ENCODE assay signal across 8 cellular contexts in the genomic region with DNA sequence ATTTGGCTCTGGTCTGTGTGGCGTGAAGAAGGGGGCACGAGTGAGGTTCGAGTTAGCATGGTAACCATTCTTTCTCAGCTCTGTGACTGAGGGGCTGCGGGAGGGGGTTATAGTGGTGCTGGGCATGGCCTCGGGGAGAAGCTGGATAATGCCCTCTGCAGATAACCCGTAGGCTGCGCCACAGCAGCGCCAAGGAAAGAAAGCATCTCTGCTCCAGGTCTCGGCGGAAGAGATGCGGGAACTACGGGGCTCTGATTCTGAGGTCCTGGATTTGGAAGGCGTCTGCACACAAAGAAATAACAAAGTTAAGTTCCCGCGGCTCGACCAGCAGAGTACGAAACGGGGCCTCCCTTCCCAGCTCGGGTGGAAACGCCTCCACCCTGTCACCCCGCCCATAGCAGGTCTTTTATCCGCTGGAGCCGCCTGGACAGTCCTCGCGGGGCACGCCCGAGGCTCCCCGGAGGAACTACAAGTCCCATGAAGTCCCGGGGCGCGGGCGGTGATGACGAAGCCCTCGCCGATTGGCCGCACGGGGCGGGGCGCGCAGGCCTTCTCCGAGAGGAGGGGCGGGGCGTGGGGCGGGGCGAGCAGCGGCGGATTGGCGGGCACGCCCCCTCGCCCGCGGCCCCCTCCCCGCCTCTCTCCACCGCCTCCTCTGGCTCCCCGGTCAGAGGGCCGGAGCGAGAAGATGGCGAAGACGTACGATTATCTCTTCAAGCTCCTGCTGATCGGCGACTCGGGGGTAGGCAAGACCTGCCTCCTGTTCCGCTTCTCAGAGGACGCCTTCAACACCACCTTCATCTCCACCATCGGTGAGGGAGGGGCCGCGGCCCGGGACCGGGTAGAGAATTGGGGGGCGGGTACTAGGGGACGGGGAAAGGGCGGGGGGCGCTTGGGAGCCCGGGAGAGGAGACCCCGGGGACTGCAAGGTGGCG. TPM values are rescaled to one million over a fixed set of nuclear protein-coding genes. Genes with fewer than 3 reads are reported as not detected.
DNase-seq lines count a peak whose midpoint lies in the region; ATAC-seq and TF ChIP-seq lines count a peak whose summit lies in the region.

A gene (plus strand): TSS at position 670 of the 935 bp plus-strand sequence. CDS start 19 bp downstream, at position 689.

- intact Hi-C loops in PC-9 (cut with micrococcal nuclease; ENCODE audit: unreplicated experiment): loop anchor here (2.0 kb wide), 1 partner anchor 88 kb away; a partner anchor contains a TSS

- H3K9me3 ChIP-seq in PC-9 (ENCODE audit: insufficient read depth, low read depth) (no peaks in the 10 kb centered on the region), mucosa of rectum (ENCODE audit: control insufficient read depth in 2 of 2, low read length in 2 of 2) (no peaks in the 10 kb centered on the region)

- H3K4me1 ChIP-seq in PC-9 (replicated peaks; ENCODE audit: insufficient read depth) (peaks cover 36% of the 10 kb centered on the region), mucosa of rectum (ENCODE audit: control insufficient read depth in 2 of 2, insufficient read depth in 2 of 2, low read length in 2 of 2) (peaks cover 13 to 17% of the 10 kb centered on the region in 2 donors)

- H3K36me3 ChIP-seq in PC-9 (ENCODE audit: low read depth) (no peaks in the 10 kb centered on the region), mucosa of rectum (ENCODE audit: control insufficient read depth in 2 of 2, insufficient read depth in 2 of 2, low read length in 2 of 2) (no peaks in the 10 kb centered on the region)

- H2AFZ ChIP-seq in PC-9: peak within 1 kb of the TSS; percentile 87

- no peak for TF ChIP-seq POLR2A in erythroblast (IDR thresholded peaks at IDR 0.05; ENCODE audit: low read length)

- POLR2A ChIA-PET in PC-9 (lab: Charles Lee; ENCODE audit: unreplicated experiment): interaction anchor here (0.5 kb wide), 1 partner anchor 147 kb away, joined by 3 read pairs; a partner anchor contains a TSS

- peak within 1 kb of the TSS; percentile 78 to 92 for H3K9ac ChIP-seq in mucosa of rectum (ENCODE audit: low read depth in 1 of 2, low read length in 2 of 2)

- no peaks in the 10 kb centered on the region for H3K9me3 Mint-ChIP-seq in activated T-cell treated with anti-CD3 and anti-CD28 coated beads, Interleukin-2, amount 50 U/mL, for 24 hours

- TF ChIP-seq CTCF in PC-9 (conservative IDR thresholded peaks at IDR 0.05): no peak

- H3K27me3 ChIP-seq in PC-9 (ENCODE audit: insufficient read depth, low read depth) (no peaks in the 10 kb centered on the region), mucosa of rectum (ENCODE audit: control insufficient read depth in 2 of 2, insufficient read depth in 2 of 2, low read length in 2 of 2) (no peaks in the 10 kb centered on the region)

- H4K20me1 ChIP-seq in PC-9 (ENCODE audit: insufficient read depth): no peaks in the 10 kb centered on the region

- H3K27ac ChIP-seq in PC-9 (no peak within 1 kb of the TSS), mucosa of rectum (ENCODE audit: low read depth in 2 of 2, low read length in 2 of 2) (peak within 1 kb of the TSS; percentile 78 to 84)

- H3K4me3 Mint-ChIP-seq in activated T-cell treated with anti-CD3 and anti-CD28 coated beads, Interleukin-2, amount 50 U/mL, for 24 hours: peak within 1 kb of the TSS; percentile 93

- TF ChIP-seq RAD21 in Ishikawa (IDR thresholded peaks at IDR 0.05; ENCODE audit: low read depth): no peak

- peak within 1 kb of the TSS; percentile 99 for H3K27ac Mint-ChIP-seq in activated T-cell treated with anti-CD3 and anti-CD28 coated beads, Interleukin-2, amount 50 U/mL, for 24 hours

- TF ChIP-seq EP300 in Ishikawa (IDR thresholded peaks at IDR 0.05; ENCODE audit: borderline replicate concordance): no peak

- CTCF ChIA-PET in PC-9 (lab: Charles Lee): interaction anchor here (0.7 kb wide), 1 partner anchor 118 kb away, joined by 10 read pairs; no protein-coding TSS in a partner anchor

- peaks cover 39% of the 10 kb centered on the region for H3K36me3 Mint-ChIP-seq in activated T-cell treated with anti-CD3 and anti-CD28 coated beads, Interleukin-2, amount 50 U/mL, for 24 hours (ENCODE audit: low read depth)

- no peaks in the 10 kb centered on the region for H3K9me2 ChIP-seq in PC-9 (ENCODE audit: insufficient read depth)

- BruUV-seq in PC-9 (replicated peaks; lab: Mats Ljungman, UMichigan): no TSS peak

- H3K4me3 ChIP-seq in PC-9 (peak within 1 kb of the TSS; percentile 63), mucosa of rectum (ENCODE audit: low read length in 2 of 2) (peak within 1 kb of the TSS; percentile 87 to 90)

- H3F3A ChIP-seq in PC-9 (ENCODE audit: insufficient read depth, low read depth): peaks cover 8% of the 10 kb centered on the region; the same call in 1 of the 2 replicates

- DNase-seq in DMS53 (lab: John Stamatoyannopoulos, UW) (peak; percentile 96), PC-9 (peak; percentile 82 to 97), erythroblast (lab: John Stamatoyannopoulos, UW) (peak; percentile 98 to 99)
- DNase-seq in activated T-cell treated with anti-CD3 and anti-CD28 coated beads, Interleukin-2, amount 50 U/mL, for 24 hours: peak; percentile 98
- peak; percentile 96 to 98 for DNase-seq in stimulated activated CD8-positive, alpha-beta memory T cell treated with anti-CD3 and anti-CD28 coated beads, Interleukin-4, amount 100 ng/mL, for 4 hours (ENCODE audit: low read depth in 2 of 2, low spot score in 1 of 2)

- peaks cover 34% of the 10 kb centered on the region for H3K79me2 ChIP-seq in PC-9 (ENCODE audit: low read depth)

- peaks cover 51% of the 10 kb centered on the region for H3K4me1 Mint-ChIP-seq in activated T-cell treated with anti-CD3 and anti-CD28 coated beads, Interleukin-2, amount 50 U/mL, for 24 hours (ENCODE audit: low read depth)

- H3K27me3 Mint-ChIP-seq in activated T-cell treated with anti-CD3 and anti-CD28 coated beads, Interleukin-2, amount 50 U/mL, for 24 hours: no peaks in the 10 kb centered on the region

- peak within 1 kb of the TSS; percentile 85 for H3K4me2 ChIP-seq in PC-9

- peak; percentile 73 for ATAC-seq in GM21576 (IDR thresholded peaks at IDR 0.05; ENCODE audit: unreplicated experiment)

TF ChIP-seq in Ishikawa, 13 proteins besides CTCF, POLR2A, EP300 and RAD21:
- TF ChIP-seq TEAD4 (IDR thresholded peaks at IDR 0.05) (no peak), TCF12 (IDR thresholded peaks at IDR 0.05; ENCODE audit: low read depth) (no peak), CEBPB (IDR thresholded peaks at IDR 0.05) (no peak), EGR1 (IDR thresholded peaks at IDR 0.05) (no peak), FOXM1 (IDR thresholded peaks at IDR 0.05; ENCODE audit: borderline replicate concordance, low read depth) (no peak), CREB1 (IDR thresholded peaks at IDR 0.05; ENCODE audit: low read depth) (peak; percentile 93), ZBTB7A (IDR thresholded peaks at IDR 0.05; ENCODE audit: low read depth) (no peak), YY1 (IDR thresholded peaks at IDR 0.05; ENCODE audit: low read depth) (0 out of 2 replicates have a peak, but pooled peaks have one; percentile 22), TAF1 (IDR thresholded peaks at IDR 0.05; ENCODE audit: low read depth) (peak; percentile 54; the same call in 1 of the 2 replicates)
- TF ChIP-seq, protein P1, sequence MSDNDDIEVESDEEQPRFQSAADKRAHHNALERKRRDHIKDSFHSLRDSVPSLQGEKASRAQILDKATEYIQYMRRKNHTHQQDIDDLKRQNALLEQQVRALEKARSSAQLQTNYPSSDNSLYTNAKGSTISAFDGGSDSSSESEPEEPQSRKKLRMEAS (IDR thresholded peaks at IDR 0.05): peak; percentile 49
- TF ChIP-seq, protein P2, sequence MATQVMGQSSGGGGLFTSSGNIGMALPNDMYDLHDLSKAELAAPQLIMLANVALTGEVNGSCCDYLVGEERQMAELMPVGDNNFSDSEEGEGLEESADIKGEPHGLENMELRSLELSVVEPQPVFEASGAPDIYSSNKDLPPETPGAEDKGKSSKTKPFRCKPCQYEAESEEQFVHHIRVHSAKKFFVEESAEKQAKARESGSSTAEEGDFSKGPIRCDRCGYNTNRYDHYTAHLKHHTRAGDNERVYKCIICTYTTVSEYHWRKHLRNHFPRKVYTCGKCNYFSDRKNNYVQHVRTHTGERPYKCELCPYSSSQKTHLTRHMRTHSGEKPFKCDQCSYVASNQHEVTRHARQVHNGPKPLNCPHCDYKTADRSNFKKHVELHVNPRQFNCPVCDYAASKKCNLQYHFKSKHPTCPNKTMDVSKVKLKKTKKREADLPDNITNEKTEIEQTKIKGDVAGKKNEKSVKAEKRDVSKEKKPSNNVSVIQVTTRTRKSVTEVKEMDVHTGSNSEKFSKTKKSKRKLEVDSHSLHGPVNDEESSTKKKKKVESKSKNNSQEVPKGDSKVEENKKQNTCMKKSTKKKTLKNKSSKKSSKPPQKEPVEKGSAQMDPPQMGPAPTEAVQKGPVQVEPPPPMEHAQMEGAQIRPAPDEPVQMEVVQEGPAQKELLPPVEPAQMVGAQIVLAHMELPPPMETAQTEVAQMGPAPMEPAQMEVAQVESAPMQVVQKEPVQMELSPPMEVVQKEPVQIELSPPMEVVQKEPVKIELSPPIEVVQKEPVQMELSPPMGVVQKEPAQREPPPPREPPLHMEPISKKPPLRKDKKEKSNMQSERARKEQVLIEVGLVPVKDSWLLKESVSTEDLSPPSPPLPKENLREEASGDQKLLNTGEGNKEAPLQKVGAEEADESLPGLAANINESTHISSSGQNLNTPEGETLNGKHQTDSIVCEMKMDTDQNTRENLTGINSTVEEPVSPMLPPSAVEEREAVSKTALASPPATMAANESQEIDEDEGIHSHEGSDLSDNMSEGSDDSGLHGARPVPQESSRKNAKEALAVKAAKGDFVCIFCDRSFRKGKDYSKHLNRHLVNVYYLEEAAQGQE (IDR thresholded peaks at IDR 0.05; ENCODE audit: low read depth): no peak
- TF ChIP-seq, protein P3, sequence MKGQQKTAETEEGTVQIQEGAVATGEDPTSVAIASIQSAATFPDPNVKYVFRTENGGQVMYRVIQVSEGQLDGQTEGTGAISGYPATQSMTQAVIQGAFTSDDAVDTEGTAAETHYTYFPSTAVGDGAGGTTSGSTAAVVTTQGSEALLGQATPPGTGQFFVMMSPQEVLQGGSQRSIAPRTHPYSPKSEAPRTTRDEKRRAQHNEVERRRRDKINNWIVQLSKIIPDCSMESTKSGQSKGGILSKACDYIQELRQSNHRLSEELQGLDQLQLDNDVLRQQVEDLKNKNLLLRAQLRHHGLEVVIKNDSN (IDR thresholded peaks at IDR 0.05): no peak

RNA-seq across cellular contexts. Expression of the gene that starts here (rescaled TPM):
- total RNA-seq in PC-9 (2021): 19.3 and 20.9 TPM in 2 replicates
